Comparison of ENCODE assay signal across 14 cellular contexts in genomic region chr1:156643266-156644092, GRCh38. TPM values are rescaled to one million over a fixed set of nuclear protein-coding genes. Genes with fewer than 3 reads are reported as not detected.
DNase-seq lines count a peak whose midpoint lies in the region; ATAC-seq and TF ChIP-seq lines count a peak whose summit lies in the region.
"Had no signal": no experiment of that assay in that cellular context is flagged by ENCODE, and none has a peak within 500 bp of the region (broad histone marks: within the 10 kb centered on the region; RNA-seq: fewer than 3 reads in every experiment).

No MANE protein-coding gene starts in this region.

- ATAC-seq in HG02642 (IDR thresholded peaks at IDR 0.05; ENCODE audit: poor library complexity, unreplicated experiment), result no peak
- no peak for ATAC-seq in GM19023 (IDR thresholded peaks at IDR 0.05; ENCODE audit: unreplicated experiment)
- ATAC-seq: SK-N-SH treated with all-trans-retinoic acid at 6 μM for 48 hours had no signal

- no peaks in the 10 kb centered on the region for H3K9me3 ChIP-seq in osteoblast (ENCODE audit: low read depth, low read length)
- H3K9me3 ChIP-seq: ovary had no signal

- peaks cover 26% of the 10 kb centered on the region for H3K4me1 Mint-ChIP-seq in activated CD4-positive, alpha-beta T cell treated with anti-CD3 and anti-CD28 coated beads, Interleukin-2, amount 10 ng/mL, durations not matched to agents 24 days and 14 days
- peaks cover 19% of the 10 kb centered on the region for H3K4me1 Mint-ChIP-seq in activated T-helper 2 cell treated with anti-CD3 and anti-CD28 coated beads, Interferon-gamma antibody, Interleukin-2, Interleukin-4, amounts not matched to agents 10 μg/mL and 5 μg/mL and 100 μg/mL, durations not matched to agents 14 hours and 24 hours and 36 hours (ENCODE audit: low read depth)

- H3K4me3 ChIP-seq in osteoblast (ENCODE audit: insufficient read depth, low read length), result no peak overlapping the region
- H3K4me3 ChIP-seq: ovary had no signal

- TF ChIP-seq CTCF in osteoblast (IDR thresholded peaks at IDR 0.05; ENCODE audit: extremely low read depth, low read depth, low read length), result no peak

- no peaks in the 10 kb centered on the region for H4K20me1 ChIP-seq in osteoblast (ENCODE audit: insufficient read depth, low read length)

- no peaks in the 10 kb centered on the region for H3K9me3 Mint-ChIP-seq in activated CD4-positive, alpha-beta T cell treated with anti-CD3 and anti-CD28 coated beads, Interleukin-2, amount 10 ng/mL, durations not matched to agents 24 days and 14 days
- no peaks in the 10 kb centered on the region for H3K9me3 Mint-ChIP-seq in activated T-helper 2 cell treated with anti-CD3 and anti-CD28 coated beads, Interferon-gamma antibody, Interleukin-2, Interleukin-4, amounts not matched to agents 10 μg/mL and 5 μg/mL and 100 μg/mL, durations not matched to agents 14 hours and 24 hours and 36 hours

- H2AFZ ChIP-seq in osteoblast (ENCODE audit: low read length), result no peak overlapping the region

- no peaks in the 10 kb centered on the region for H3K36me3 ChIP-seq in osteoblast (ENCODE audit: insufficient read depth, low read length)
- H3K36me3 ChIP-seq: ovary had no signal

- H3K27ac Mint-ChIP-seq in activated CD4-positive, alpha-beta T cell treated with anti-CD3 and anti-CD28 coated beads, Interleukin-2, amount 10 ng/mL, durations not matched to agents 24 days and 14 days, result peak overlapping the region; percentile 35
- H3K27ac Mint-ChIP-seq in activated T-helper 2 cell treated with anti-CD3 and anti-CD28 coated beads, Interferon-gamma antibody, Interleukin-2, Interleukin-4, amounts not matched to agents 10 μg/mL and 5 μg/mL and 100 μg/mL, durations not matched to agents 14 hours and 24 hours and 36 hours, result no peak overlapping the region

- no peak overlapping the region for H3K27ac ChIP-seq in osteoblast (ENCODE audit: low read depth, low read length)
- H3K27ac ChIP-seq: epithelial cell of prostate, ovary had no signal

- no peaks in the 10 kb centered on the region for H3K79me2 ChIP-seq in osteoblast (ENCODE audit: insufficient read depth, low read length)

- no peaks in the 10 kb centered on the region for H3K4me1 ChIP-seq in osteoblast (ENCODE audit: insufficient read depth, low read length)

- peaks cover 96% of the 10 kb centered on the region for H3K27me3 ChIP-seq in osteoblast (ENCODE audit: insufficient read depth, low read length)
- H3K27me3 ChIP-seq: ovary had no signal

- H3K4me3 Mint-ChIP-seq in activated CD4-positive, alpha-beta T cell treated with anti-CD3 and anti-CD28 coated beads, Interleukin-2, amount 10 ng/mL, durations not matched to agents 24 days and 14 days, result peak overlapping the region; percentile 32
- no peak overlapping the region for H3K4me3 Mint-ChIP-seq in activated T-helper 2 cell treated with anti-CD3 and anti-CD28 coated beads, Interferon-gamma antibody, Interleukin-2, Interleukin-4, amounts not matched to agents 10 μg/mL and 5 μg/mL and 100 μg/mL, durations not matched to agents 14 hours and 24 hours and 36 hours (ENCODE audit: low read depth)

- peaks cover 81% of the 10 kb centered on the region for H3K27me3 Mint-ChIP-seq in activated CD4-positive, alpha-beta T cell treated with anti-CD3 and anti-CD28 coated beads, Interleukin-2, amount 10 ng/mL, durations not matched to agents 24 days and 14 days
- peaks cover 68% of the 10 kb centered on the region for H3K27me3 Mint-ChIP-seq in activated T-helper 2 cell treated with anti-CD3 and anti-CD28 coated beads, Interferon-gamma antibody, Interleukin-2, Interleukin-4, amounts not matched to agents 10 μg/mL and 5 μg/mL and 100 μg/mL, durations not matched to agents 14 hours and 24 hours and 36 hours (ENCODE audit: low read depth)

- DNase-seq in activated CD4-positive, alpha-beta T cell treated with anti-CD3 and anti-CD28 coated beads, Interleukin-2, amount 10 ng/mL, durations not matched to agents 24 days and 14 days, result peak; percentile 84
- no peak for DNase-seq in activated CD4-positive, alpha-beta T cell treated with anti-CD3 and anti-CD28 coated beads for 4 hours
- peak; percentile 94 for DNase-seq in KG1 (lab: John Stamatoyannopoulos, UW)
- peak; percentile 46 for DNase-seq in activated T-helper 2 cell treated with anti-CD3 and anti-CD28 coated beads, Interferon-gamma antibody, Interleukin-2, Interleukin-4, amounts not matched to agents 10 μg/mL and 5 μg/mL and 100 μg/mL, durations not matched to agents 14 hours and 24 hours and 36 hours (ENCODE audit: low spot score)
- DNase-seq in osteoblast (ENCODE audit: insufficient read length, low spot score, missing footprints), result peak; percentile 69
- DNase-seq in amniotic stem cell (lab: John Stamatoyannopoulos, UW), result no peak
- DNase-seq: islet precursor cell, NCI-H2171, ovary had no signal

- intact Hi-C loops in activated CD4-positive, alpha-beta T cell treated with anti-CD3 and anti-CD28 coated beads, Interleukin-2, amount 10 ng/mL, durations not matched to agents 24 days and 14 days (cut with micrococcal nuclease), result no loop called here
- intact Hi-C loops in activated T-helper 2 cell treated with anti-CD3 and anti-CD28 coated beads, Interferon-gamma antibody, Interleukin-2, Interleukin-4, amounts not matched to agents 10 μg/mL and 5 μg/mL and 100 μg/mL, durations not matched to agents 14 hours and 24 hours and 36 hours (cut with micrococcal nuclease), result no loop called here

- no peaks in the 10 kb centered on the region for H3K36me3 Mint-ChIP-seq in activated CD4-positive, alpha-beta T cell treated with anti-CD3 and anti-CD28 coated beads, Interleukin-2, amount 10 ng/mL, durations not matched to agents 24 days and 14 days (ENCODE audit: low read depth)
- no peaks in the 10 kb centered on the region for H3K36me3 Mint-ChIP-seq in activated T-helper 2 cell treated with anti-CD3 and anti-CD28 coated beads, Interferon-gamma antibody, Interleukin-2, Interleukin-4, amounts not matched to agents 10 μg/mL and 5 μg/mL and 100 μg/mL, durations not matched to agents 14 hours and 24 hours and 36 hours (ENCODE audit: low read depth)

- no peak overlapping the region for H3K4me2 ChIP-seq in osteoblast (ENCODE audit: insufficient read depth, low read length)

RNA-seq across cellular contexts. Expression of gene BCAN, which starts 1.6 kb away (rescaled TPM):
- total RNA-seq in activated CD4-positive, alpha-beta T cell treated with anti-CD3 and anti-CD28 coated beads, Interleukin-2, amount 10 ng/mL, durations not matched to agents 24 days and 14 days, result not detected in 2 replicates
- total RNA-seq in activated T-helper 2 cell treated with anti-CD3 and anti-CD28 coated beads, Interferon-gamma antibody, Interleukin-2, Interleukin-4, amounts not matched to agents 10 μg/mL and 5 μg/mL and 100 μg/mL, durations not matched to agents 14 hours and 24 hours and 36 hours, result not detected in 2 replicates
- not detected in 2 replicates for total RNA-seq in osteoblast
- total RNA-seq: A673 had no signal

RNA-seq across cellular contexts. Expression of gene HAPLN2, which starts 24.3 kb away (rescaled TPM):
- total RNA-seq in activated CD4-positive, alpha-beta T cell treated with anti-CD3 and anti-CD28 coated beads, Interleukin-2, amount 10 ng/mL, durations not matched to agents 24 days and 14 days, result not detected in 2 replicates
- total RNA-seq in activated T-helper 2 cell treated with anti-CD3 and anti-CD28 coated beads, Interferon-gamma antibody, Interleukin-2, Interleukin-4, amounts not matched to agents 10 μg/mL and 5 μg/mL and 100 μg/mL, durations not matched to agents 14 hours and 24 hours and 36 hours, result not detected in 2 replicates
- not detected in 2 replicates for total RNA-seq in osteoblast
- total RNA-seq: A673 had no signal

RNA-seq across cellular contexts. Expression of gene NES, which starts 33.7 kb away (rescaled TPM):
- total RNA-seq in activated CD4-positive, alpha-beta T cell treated with anti-CD3 and anti-CD28 coated beads, Interleukin-2, amount 10 ng/mL, durations not matched to agents 24 days and 14 days, result 0.05 TPM in 2 replicates
- not detected in 2 replicates for total RNA-seq in activated T-helper 2 cell treated with anti-CD3 and anti-CD28 coated beads, Interferon-gamma antibody, Interleukin-2, Interleukin-4, amounts not matched to agents 10 μg/mL and 5 μg/mL and 100 μg/mL, durations not matched to agents 14 hours and 24 hours and 36 hours
- total RNA-seq in osteoblast, result 0.36 and 1.5 TPM in 2 replicates

RNA-seq across cellular contexts. Expression of gene GPATCH4, which starts 42.2 kb away (rescaled TPM):
- 99.0 and 99.2 TPM in 2 replicates for total RNA-seq in activated CD4-positive, alpha-beta T cell treated with anti-CD3 and anti-CD28 coated beads, Interleukin-2, amount 10 ng/mL, durations not matched to agents 24 days and 14 days
- total RNA-seq in activated T-helper 2 cell treated with anti-CD3 and anti-CD28 coated beads, Interferon-gamma antibody, Interleukin-2, Interleukin-4, amounts not matched to agents 10 μg/mL and 5 μg/mL and 100 μg/mL, durations not matched to agents 14 hours and 24 hours and 36 hours, result 73.7 and 80.4 TPM in 2 replicates
- 8.0 and 11.2 TPM in 2 replicates for total RNA-seq in osteoblast

RNA-seq across cellular contexts. Expression of gene NAXE, which starts 51.9 kb away (rescaled TPM):
- 84.1 and 90.2 TPM in 2 replicates for total RNA-seq in activated CD4-positive, alpha-beta T cell treated with anti-CD3 and anti-CD28 coated beads, Interleukin-2, amount 10 ng/mL, durations not matched to agents 24 days and 14 days
- 76.1 and 78.8 TPM in 2 replicates for total RNA-seq in activated T-helper 2 cell treated with anti-CD3 and anti-CD28 coated beads, Interferon-gamma antibody, Interleukin-2, Interleukin-4, amounts not matched to agents 10 μg/mL and 5 μg/mL and 100 μg/mL, durations not matched to agents 14 hours and 24 hours and 36 hours
- 54.8 and 63.7 TPM in 2 replicates for total RNA-seq in osteoblast

Comparison
In these comparisons a context has a peak if more than half of its experiments do, and no peak if none do; other contexts are left out.
1. DNase-seq: peak in activated CD4-positive, alpha-beta T cell treated with anti-CD3 and anti-CD28 coated beads, Interleukin-2, amount 10 ng/mL, durations not matched to agents 24 days and 14 days (single experiment), KG1 (single experiment), activated T-helper 2 cell treated with anti-CD3 and anti-CD28 coated beads, Interferon-gamma antibody, Interleukin-2, Interleukin-4, amounts not matched to agents 10 μg/mL and 5 μg/mL and 100 μg/mL, durations not matched to agents 14 hours and 24 hours and 36 hours (single experiment) and osteoblast (single experiment); none in activated CD4-positive, alpha-beta T cell treated with anti-CD3 and anti-CD28 coated beads for 4 hours (0 of 2) and amniotic stem cell (single experiment).